ENCODE assay signal across 1 cellular context in genomic region chr1:239912471-239912870, GRCh38.
TF ChIP-seq lines count a peak whose summit lies in the region.

No MANE protein-coding gene starts in this region.

TF ChIP-seq in WTC11, 78 proteins besides CTCF, POLR2A, EP300 and RAD21 (continued from another document):
- TF ChIP-seq, protein P1, sequence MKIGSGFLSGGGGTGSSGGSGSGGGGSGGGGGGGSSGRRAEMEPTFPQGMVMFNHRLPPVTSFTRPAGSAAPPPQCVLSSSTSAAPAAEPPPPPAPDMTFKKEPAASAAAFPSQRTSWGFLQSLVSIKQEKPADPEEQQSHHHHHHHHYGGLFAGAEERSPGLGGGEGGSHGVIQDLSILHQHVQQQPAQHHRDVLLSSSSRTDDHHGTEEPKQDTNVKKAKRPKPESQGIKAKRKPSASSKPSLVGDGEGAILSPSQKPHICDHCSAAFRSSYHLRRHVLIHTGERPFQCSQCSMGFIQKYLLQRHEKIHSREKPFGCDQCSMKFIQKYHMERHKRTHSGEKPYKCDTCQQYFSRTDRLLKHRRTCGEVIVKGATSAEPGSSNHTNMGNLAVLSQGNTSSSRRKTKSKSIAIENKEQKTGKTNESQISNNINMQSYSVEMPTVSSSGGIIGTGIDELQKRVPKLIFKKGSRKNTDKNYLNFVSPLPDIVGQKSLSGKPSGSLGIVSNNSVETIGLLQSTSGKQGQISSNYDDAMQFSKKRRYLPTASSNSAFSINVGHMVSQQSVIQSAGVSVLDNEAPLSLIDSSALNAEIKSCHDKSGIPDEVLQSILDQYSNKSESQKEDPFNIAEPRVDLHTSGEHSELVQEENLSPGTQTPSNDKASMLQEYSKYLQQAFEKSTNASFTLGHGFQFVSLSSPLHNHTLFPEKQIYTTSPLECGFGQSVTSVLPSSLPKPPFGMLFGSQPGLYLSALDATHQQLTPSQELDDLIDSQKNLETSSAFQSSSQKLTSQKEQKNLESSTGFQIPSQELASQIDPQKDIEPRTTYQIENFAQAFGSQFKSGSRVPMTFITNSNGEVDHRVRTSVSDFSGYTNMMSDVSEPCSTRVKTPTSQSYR (CRISPR knock-in tag; IDR thresholded peaks at IDR 0.05), result no peak
- TF ChIP-seq, protein P2, sequence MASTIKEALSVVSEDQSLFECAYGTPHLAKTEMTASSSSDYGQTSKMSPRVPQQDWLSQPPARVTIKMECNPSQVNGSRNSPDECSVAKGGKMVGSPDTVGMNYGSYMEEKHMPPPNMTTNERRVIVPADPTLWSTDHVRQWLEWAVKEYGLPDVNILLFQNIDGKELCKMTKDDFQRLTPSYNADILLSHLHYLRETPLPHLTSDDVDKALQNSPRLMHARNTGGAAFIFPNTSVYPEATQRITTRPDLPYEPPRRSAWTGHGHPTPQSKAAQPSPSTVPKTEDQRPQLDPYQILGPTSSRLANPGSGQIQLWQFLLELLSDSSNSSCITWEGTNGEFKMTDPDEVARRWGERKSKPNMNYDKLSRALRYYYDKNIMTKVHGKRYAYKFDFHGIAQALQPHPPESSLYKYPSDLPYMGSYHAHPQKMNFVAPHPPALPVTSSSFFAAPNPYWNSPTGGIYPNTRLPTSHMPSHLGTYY (CRISPR knock-in tag; IDR thresholded peaks at IDR 0.05), result no peak
- no peak for TF ChIP-seq ESRRA (CRISPR knock-in tag; IDR thresholded peaks at IDR 0.05; ENCODE audit: borderline replicate concordance)
TF ChIP-seq in WTC11: peak in this region for 0.
